ENCODE assay signal across 14 cellular contexts in the genomic region with DNA sequence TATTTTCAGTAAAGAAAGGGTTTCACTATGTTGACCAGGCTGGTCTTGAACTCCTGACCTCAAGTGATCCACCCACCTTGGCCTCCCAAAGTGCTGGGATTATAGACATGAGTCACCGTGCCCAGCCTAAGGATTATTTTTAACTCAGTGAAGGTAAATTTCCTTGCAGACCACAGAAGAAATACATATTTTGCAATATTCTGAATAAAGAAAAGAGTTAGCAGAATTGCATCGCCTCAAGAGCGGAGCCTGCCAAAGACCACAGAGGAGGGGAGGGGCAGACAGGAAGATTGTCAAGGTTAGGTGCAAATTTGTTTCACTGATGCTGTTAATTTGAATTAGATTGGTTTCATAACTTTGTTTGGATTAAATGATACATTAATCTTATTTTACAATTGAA.
"Had no signal": no experiment of that assay in that cellular context is flagged by ENCODE, and none has a peak within 500 bp of the region (broad histone marks: within the 10 kb centered on the region; RNA-seq: fewer than 3 reads in every experiment).

No MANE protein-coding gene starts in this region.

- H3K27ac Mint-ChIP-seq: activated CD8-positive, alpha-beta memory T cell treated with anti-CD3 and anti-CD28 coated beads, Interleukin-2, amount 10 ng/mL, durations not matched to agents 7 days and 5 days; activated T-cell treated with anti-CD3 and anti-CD28 coated beads, Interleukin-2, amount 50 U/mL, for 24 hours had no signal

- H3K4me3 Mint-ChIP-seq: activated CD8-positive, alpha-beta memory T cell treated with anti-CD3 and anti-CD28 coated beads, Interleukin-2, amount 10 ng/mL, durations not matched to agents 7 days and 5 days; activated T-cell treated with anti-CD3 and anti-CD28 coated beads, Interleukin-2, amount 50 U/mL, for 24 hours had no signal

- H3K36me3 Mint-ChIP-seq: activated CD8-positive, alpha-beta memory T cell treated with anti-CD3 and anti-CD28 coated beads, Interleukin-2, amount 10 ng/mL, durations not matched to agents 7 days and 5 days had no signal

- H3K27me3 Mint-ChIP-seq: activated CD8-positive, alpha-beta memory T cell treated with anti-CD3 and anti-CD28 coated beads, Interleukin-2, amount 10 ng/mL, durations not matched to agents 7 days and 5 days; activated T-cell treated with anti-CD3 and anti-CD28 coated beads, Interleukin-2, amount 50 U/mL, for 24 hours had no signal

- H3K36me3 ChIP-seq: esophagus muscularis mucosa, thoracic aorta, uterus had no signal

- H3K9me3 ChIP-seq: esophagus muscularis mucosa, gastrocnemius medialis, psoas muscle, thoracic aorta, uterus had no signal

- H3K27me3 ChIP-seq: esophagus muscularis mucosa, gastrocnemius medialis, uterus had no signal

- H3K4me3 ChIP-seq: dorsolateral prefrontal cortex, esophagus muscularis mucosa, gastrocnemius medialis, psoas muscle, thoracic aorta, uterus had no signal

- DNase-seq: activated CD4-positive, alpha-beta T cell treated with anti-CD3 and anti-CD28 coated beads for 1 hour; activated CD4-positive, alpha-beta T cell treated with anti-CD3 and anti-CD28 coated beads, Interleukin-2, amount 50 U/mL, for 48 hours; activated CD8-positive, alpha-beta memory T cell treated with anti-CD3 and anti-CD28 coated beads, Interleukin-2, amount 10 ng/mL, durations not matched to agents 7 days and 5 days; activated effector memory CD4-positive, alpha-beta T cell treated with anti-CD3 and anti-CD28 coated beads, Interleukin-2, amount 50 U/mL, for 16 hours; activated T-cell treated with anti-CD3 and anti-CD28 coated beads, Interleukin-2, amount 50 U/mL, for 24 hours; anterior cingulate cortex; dorsolateral prefrontal cortex; gastrocnemius medialis; left ventricle myocardium superior; psoas muscle; stimulated activated naive CD4-positive, alpha-beta T cell treated with Interleukin-2 at 50 U/mL for 16 hours; uterus had no signal

- H3K4me1 ChIP-seq: esophagus muscularis mucosa, uterus had no signal

- H3K27ac ChIP-seq: dorsolateral prefrontal cortex, esophagus muscularis mucosa, gastrocnemius medialis, psoas muscle, thoracic aorta, uterus had no signal
